8 cellular contexts compared by ENCODE assay signal in genomic region chr3:126654571-126655393, GRCh38. TPM values are rescaled to one million over a fixed set of nuclear protein-coding genes. Genes with fewer than 3 reads are reported as not detected.
DNase-seq lines count a peak whose midpoint lies in the region; ATAC-seq, FAIRE-seq and TF ChIP-seq lines count a peak whose summit lies in the region.

Gene TXNRD3, minus strand, starts transcription at chr3:126655124.

- TF ChIP-seq CTCF in lower leg skin (IDR thresholded peaks at IDR 0.05) = no peak

- peak within 1 kb of the TSS; percentile 70 for H3K4me3 Mint-ChIP-seq in activated CD4-positive, alpha-beta memory T cell treated with anti-CD3 and anti-CD28 coated beads, Interleukin-2, amount 10 ng/mL, durations not matched to agents 7 days and 5 days

- no peak for FAIRE-seq in GM12892 (lab: Jason Lieb, UNC)

- CTCF ChIA-PET in activated CD4-positive, alpha-beta memory T cell treated with anti-CD3 and anti-CD28 coated beads, Interleukin-2, amount 10 ng/mL, durations not matched to agents 7 days and 5 days (lab: Charles Lee) = interaction anchor here (1.0 kb wide), 1 partner anchor 29 kb away, joined by 3 read pairs; no protein-coding TSS in a partner anchor

- peaks cover 0 to 4% of the 10 kb centered on the region in 2 donors for H3K4me1 ChIP-seq in duodenal mucosa (ENCODE audit: control insufficient read depth in 1 of 2, insufficient read depth in 2 of 2, low read length in 2 of 2)

- H3K4me3 ChIP-seq in duodenal mucosa (ENCODE audit: low read depth in 1 of 2, low read length in 2 of 2) (peak within 1 kb of the TSS; percentile 57 to 75), lower leg skin (ENCODE audit: low read depth, poor library complexity, severe bottlenecking) (peak within 1 kb of the TSS; percentile 43)

- H3K27me3 ChIP-seq in duodenal mucosa (ENCODE audit: control insufficient read depth in 1 of 2, insufficient read depth in 2 of 2, low read length in 2 of 2) = no peaks in the 10 kb centered on the region

- no peak within 1 kb of the TSS for H3K27ac ChIP-seq in duodenal mucosa (ENCODE audit: low read depth, low read length)

- ATAC-seq in HG03025 (IDR thresholded peaks at IDR 0.05; ENCODE audit: low FRiP score, unreplicated experiment) = no peak
- ATAC-seq in HG02852 (IDR thresholded peaks at IDR 0.05; ENCODE audit: unreplicated experiment) = no peak

- intact Hi-C loops in lower leg skin (cut with DNase I; ENCODE audit: low total_unique reads) = no loop called here

- 0 to 2% methylated on average over 33 to 45 of the region's 102 CpGs for WGBS in lower leg skin, 2 donors

- POLR2A ChIA-PET in activated CD4-positive, alpha-beta memory T cell treated with anti-CD3 and anti-CD28 coated beads, Interleukin-2, amount 10 ng/mL, durations not matched to agents 7 days and 5 days (lab: Charles Lee) = no interaction called here

- peaks cover 2% of the 10 kb centered on the region for H3K9me3 Mint-ChIP-seq in activated CD4-positive, alpha-beta memory T cell treated with anti-CD3 and anti-CD28 coated beads, Interleukin-2, amount 10 ng/mL, durations not matched to agents 7 days and 5 days

- DNase-seq in GM12892 (ENCODE audit: insufficient read length) = peak; percentile 31
- peak; percentile 88 for DNase-seq in NCI-H2196 (lab: John Stamatoyannopoulos, UW; ENCODE audit: unreplicated experiment)
- peak; percentile 54 for DNase-seq in activated CD4-positive, alpha-beta memory T cell treated with anti-CD3 and anti-CD28 coated beads, Interleukin-2, amount 10 ng/mL, durations not matched to agents 7 days and 5 days
- peak; percentile 53 to 95 for DNase-seq in lower leg skin (ENCODE audit: low spot score in 2 of 2)
- peak; percentile 72 to 75 for DNase-seq in stimulated activated CD4-positive, alpha-beta T cell treated with anti-CD3 and anti-CD28 coated beads, Interleukin-2, amount 100 ng/mL, for 48 hours

- no peaks in the 10 kb centered on the region for H3K36me3 ChIP-seq in duodenal mucosa (ENCODE audit: control insufficient read depth in 1 of 2, insufficient read depth in 2 of 2, low read length in 2 of 2)

- TF ChIP-seq POLR2A in GM12892 (IDR thresholded peaks at IDR 0.05; ENCODE audit: low read depth, low read length) (no peak), lower leg skin (IDR thresholded peaks at IDR 0.05) (no peak)

- peaks cover 5% of the 10 kb centered on the region for H3K4me1 Mint-ChIP-seq in activated CD4-positive, alpha-beta memory T cell treated with anti-CD3 and anti-CD28 coated beads, Interleukin-2, amount 10 ng/mL, durations not matched to agents 7 days and 5 days

- no peak within 1 kb of the TSS for H3K27ac Mint-ChIP-seq in activated CD4-positive, alpha-beta memory T cell treated with anti-CD3 and anti-CD28 coated beads, Interleukin-2, amount 10 ng/mL, durations not matched to agents 7 days and 5 days

- H3K9me3 ChIP-seq in duodenal mucosa (ENCODE audit: control insufficient read depth in 1 of 2, low read length in 2 of 2) = no peaks in the 10 kb centered on the region

- H3K27me3 Mint-ChIP-seq in activated CD4-positive, alpha-beta memory T cell treated with anti-CD3 and anti-CD28 coated beads, Interleukin-2, amount 10 ng/mL, durations not matched to agents 7 days and 5 days = peaks cover 49% of the 10 kb centered on the region

- peak within 1 kb of the TSS in 1 of 2 donors; percentile 40 for H3K9ac ChIP-seq in duodenal mucosa (ENCODE audit: low read depth in 1 of 2, low read length in 2 of 2)

- no peaks in the 10 kb centered on the region for H3K36me3 Mint-ChIP-seq in activated CD4-positive, alpha-beta memory T cell treated with anti-CD3 and anti-CD28 coated beads, Interleukin-2, amount 10 ng/mL, durations not matched to agents 7 days and 5 days (ENCODE audit: low read depth)

RNA-seq across cellular contexts. Expression of gene TXNRD3, which starts in this region (rescaled TPM):
- polyA plus RNA-seq in GM12892 (2012; ENCODE audit: missing spikeins) = not detected
- under 1 TPM; 0.13 to 0.30 TPM for total RNA-seq in activated CD4-positive, alpha-beta memory T cell treated with anti-CD3 and anti-CD28 coated beads, Interleukin-2, amount 10 ng/mL, durations not matched to agents 7 days and 5 days
- 10 to 100 TPM in 1 of 4 donors, 1 to 10 TPM in 3; 6.8 to 12.1 (median 9.2) TPM for total RNA-seq in lower leg skin

Comparison
In these comparisons a context has a peak if more than half of its experiments do, and no peak if none do; other contexts are left out.
1. RNA of gene TXNRD3 (total RNA-seq): 6.8 to 12.1 TPM in lower leg skin; 0.13 to 0.30 TPM in activated CD4-positive, alpha-beta memory T cell treated with anti-CD3 and anti-CD28 coated beads, Interleukin-2, amount 10 ng/mL, durations not matched to agents 7 days and 5 days; every median in the first group is over 4 times any median in the second.
2. Peak in DNase-seq in activated CD4-positive, alpha-beta memory T cell treated with anti-CD3 and anti-CD28 coated beads, Interleukin-2, amount 10 ng/mL, durations not matched to agents 7 days and 5 days; RNA of the gene not detected or under 1 TPM.
3. DNase-seq: peak in every context shown above with its lines; median percentile 88 in NCI-H2196; 74 in lower leg skin; 74 in stimulated activated CD4-positive, alpha-beta T cell treated with anti-CD3 and anti-CD28 coated beads, Interleukin-2, amount 100 ng/mL, for 48 hours; 54 in activated CD4-positive, alpha-beta memory T cell treated with anti-CD3 and anti-CD28 coated beads, Interleukin-2, amount 10 ng/mL, durations not matched to agents 7 days and 5 days; 31 in GM12892.